8 cellular contexts compared by ENCODE assay signal in the genomic region with DNA sequence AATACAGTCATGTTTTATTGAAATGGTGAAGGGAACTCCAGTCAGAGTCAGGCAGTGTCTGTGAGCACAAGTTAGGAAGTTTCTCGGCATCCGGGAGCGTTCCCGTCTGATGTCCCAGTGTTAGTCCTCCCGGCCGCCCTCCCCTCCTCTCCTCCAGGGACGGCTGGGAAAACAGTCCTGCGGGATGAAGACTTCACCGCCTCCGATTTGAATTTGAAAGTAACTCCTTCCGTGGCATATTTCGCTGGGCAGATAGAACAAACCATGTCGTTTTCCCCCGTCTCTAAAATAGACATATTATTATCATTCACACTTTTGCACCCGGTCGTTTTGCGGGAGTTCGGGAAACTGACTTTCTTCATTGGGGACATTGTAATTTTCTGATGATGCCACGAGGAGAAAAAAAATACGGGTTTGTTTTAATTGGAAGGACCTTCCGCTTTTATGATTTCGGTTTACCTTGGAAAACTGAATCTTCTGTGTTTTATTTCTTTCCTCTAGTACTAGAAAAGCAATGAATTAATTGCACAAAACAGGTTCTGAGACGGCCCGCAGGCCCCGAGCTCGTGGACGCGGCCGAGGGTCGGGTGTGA.
DNase-seq lines count a peak whose midpoint lies in the region; ATAC-seq and TF ChIP-seq lines count a peak whose summit lies in the region.

No MANE protein-coding gene starts in this region.

- H3K18ac ChIP-seq in mesendoderm (ENCODE audit: low read length), result no peak overlapping the region

- H3K4me3 ChIP-seq in heart right ventricle (peak overlapping the region; percentile 6 to 50 (median 38)), mesendoderm (ENCODE audit: low read length) (no peak overlapping the region), upper lobe of right lung (peak overlapping the region; percentile 42)

- H4K8ac ChIP-seq in mesendoderm (ENCODE audit: low read depth, low read length), result no peak overlapping the region

- no peak overlapping the region for H3K27ac ChIP-seq in heart right ventricle
- no peak overlapping the region for H3K27ac ChIP-seq in mesendoderm (ENCODE audit: low read depth, low read length)
- H3K27ac ChIP-seq in upper lobe of right lung, result no peak overlapping the region

- peak overlapping the region; percentile 64 for H3K56ac ChIP-seq in mesendoderm (ENCODE audit: low read length)

- no peak overlapping the region for H3K23ac ChIP-seq in mesendoderm (ENCODE audit: low read length)

- intact Hi-C loops in heart right ventricle (cut with DNase I) (no loop called here), Right ventricle myocardium inferior (cut with DNase I) (no loop called here), upper lobe of right lung (cut with DNase I) (no loop called here)

- TF ChIP-seq CTCF in heart right ventricle (IDR thresholded peaks at IDR 0.05) (no peak), upper lobe of right lung (IDR thresholded peaks at IDR 0.05) (no peak), mesothelial cell of epicardium (IDR thresholded peaks at IDR 0.05; ENCODE audit: unreplicated experiment) (no peak)

- H3K4me1 Mint-ChIP-seq in central memory CD8-positive, alpha-beta T cell, result peaks cover 24% of the 10 kb centered on the region
- H3K4me1 Mint-ChIP-seq in mesothelial cell of epicardium, result peaks cover 2% of the 10 kb centered on the region

- H3K79me2 ChIP-seq in mesendoderm (ENCODE audit: control insufficient read depth, insufficient read depth, low read length), result no peaks in the 10 kb centered on the region

- no peaks in the 10 kb centered on the region for H3K79me1 ChIP-seq in mesendoderm (ENCODE audit: low read length)

- H3K27ac Mint-ChIP-seq in central memory CD8-positive, alpha-beta T cell (ENCODE audit: low read depth), result no peak overlapping the region
- no peak overlapping the region for H3K27ac Mint-ChIP-seq in mesothelial cell of epicardium

- no peak for DNase-seq in heart right ventricle
- no peak for DNase-seq in Right ventricle myocardium inferior (ENCODE audit: missing footprints)
- DNase-seq in central memory CD8-positive, alpha-beta T cell (ENCODE audit: low spot score in 2 of 2), result no peak
- DNase-seq in mesendoderm, result peak; percentile 39
- DNase-seq in upper lobe of right lung, result no peak
- DNase-seq in mesothelial cell of epicardium (ENCODE audit: low spot score in 2 of 2, unreplicated experiment in 2 of 2), result no peak
- no peak for DNase-seq in NCI-H1436 treated with DMSO at 0.1 percent for 48 hours (lab: John Stamatoyannopoulos, UW)
- no peak for DNase-seq in NCI-H748 (lab: John Stamatoyannopoulos, UW; ENCODE audit: unreplicated experiment)

- no peaks in the 10 kb centered on the region for H3K9me3 ChIP-seq in heart right ventricle
- H3K9me3 ChIP-seq in upper lobe of right lung, result no peaks in the 10 kb centered on the region

- H3K36me3 ChIP-seq in heart right ventricle (no peaks in the 10 kb centered on the region), mesendoderm (ENCODE audit: control insufficient read depth, insufficient read depth, low read length) (no peaks in the 10 kb centered on the region), upper lobe of right lung (no peaks in the 10 kb centered on the region)

- 4% methylated on average over 30 of the region's 30 CpGs for WGBS in heart right ventricle, 2 donors
- WGBS in mesendoderm (ENCODE audit: extremely low coverage, insufficient coverage, low lambda C conversion rate), result no CpG with 5 or more reads among the region's 30 CpGs

- H3K4me3 Mint-ChIP-seq in central memory CD8-positive, alpha-beta T cell, result peak overlapping the region; percentile 71
- H3K4me3 Mint-ChIP-seq in mesothelial cell of epicardium, result no peak overlapping the region

- no peak overlapping the region for H2BK15ac ChIP-seq in mesendoderm (replicated peaks; ENCODE audit: low read depth)

- H2BK120ac ChIP-seq in mesendoderm (ENCODE audit: low read depth, low read length), result no peak overlapping the region

- H3K36me3 Mint-ChIP-seq in central memory CD8-positive, alpha-beta T cell (ENCODE audit: insufficient read depth), result no peaks in the 10 kb centered on the region
- H3K36me3 Mint-ChIP-seq in mesothelial cell of epicardium, result peaks cover 3% of the 10 kb centered on the region

- no peak overlapping the region for H3K4ac ChIP-seq in mesendoderm (ENCODE audit: low read depth, low read length)

- ATAC-seq in heart right ventricle, result no peak
- no peak for ATAC-seq in Right ventricle myocardium inferior
- ATAC-seq in central memory CD8-positive, alpha-beta T cell (replicated peaks; ENCODE audit: extremely low read depth, poor library complexity, severe bottlenecking), result no peak
- no peak for ATAC-seq in upper lobe of right lung

- H3K27me3 Mint-ChIP-seq in central memory CD8-positive, alpha-beta T cell, result peaks cover 54% of the 10 kb centered on the region
- H3K27me3 Mint-ChIP-seq in mesothelial cell of epicardium (ENCODE audit: low read depth), result peaks cover 79% of the 10 kb centered on the region

- H3K4me2 ChIP-seq in mesendoderm (ENCODE audit: low read length), result peak overlapping the region; percentile 29

- no peaks in the 10 kb centered on the region for H3K9me3 Mint-ChIP-seq in central memory CD8-positive, alpha-beta T cell
- H3K9me3 Mint-ChIP-seq in mesothelial cell of epicardium, result no peaks in the 10 kb centered on the region

- peaks cover 5 to 12% (median 7%) of the 10 kb centered on the region in 9 donors for H3K4me1 ChIP-seq in heart right ventricle
- no peaks in the 10 kb centered on the region for H3K4me1 ChIP-seq in mesendoderm (ENCODE audit: control insufficient read depth, low read depth, low read length)
- H3K4me1 ChIP-seq in upper lobe of right lung, result peaks cover 6% of the 10 kb centered on the region

- H2BK5ac ChIP-seq in mesendoderm (ENCODE audit: low read length), result no peak overlapping the region

- no peak overlapping the region for H2AK5ac ChIP-seq in mesendoderm (ENCODE audit: low read length)

- peak overlapping the region; percentile 45 for H3K9ac ChIP-seq in mesendoderm (ENCODE audit: low read length)

- peaks cover 10 to 72% (median 69%) of the 10 kb centered on the region in 7 donors for H3K27me3 ChIP-seq in heart right ventricle
- peaks cover 9% of the 10 kb centered on the region for H3K27me3 ChIP-seq in mesendoderm (ENCODE audit: insufficient read depth, low read length, poor library complexity)
- peaks cover 51% of the 10 kb centered on the region for H3K27me3 ChIP-seq in upper lobe of right lung

- H4K5ac ChIP-seq in mesendoderm (ENCODE audit: low read length), result no peak overlapping the region
